In genomic region chr17:66403846-66404597, GRCh38 we compare ENCODE assay signal across 13 cellular contexts.
A peak's percentile ranks its signal among the peaks of the same experiment; 100 is the strongest.
DNase-seq lines count a peak whose midpoint lies in the region; ATAC-seq, FAIRE-seq and TF ChIP-seq lines count a peak whose summit lies in the region.
"Had no signal": no experiment of that assay in that cellular context is flagged by ENCODE, and none has a peak within 500 bp of the region (broad histone marks: within the 10 kb centered on the region; RNA-seq: fewer than 3 reads in every experiment).

No MANE protein-coding gene starts in this region.

- peaks cover 0 to 2% (median 0%) of the 10 kb centered on the region in 7 donors for H3K9me3 Mint-ChIP-seq in CD4-positive, CD25-positive, alpha-beta regulatory T cell
- H3K9me3 Mint-ChIP-seq in activated CD8-positive, alpha-beta T cell treated with anti-CD3 and anti-CD28 coated beads for 36 hours: peaks cover 5% of the 10 kb centered on the region

- H3K36me3 Mint-ChIP-seq in CD4-positive, CD25-positive, alpha-beta regulatory T cell: peaks cover 4% of the 10 kb centered on the region
- H3K36me3 Mint-ChIP-seq in activated CD8-positive, alpha-beta T cell treated with anti-CD3 and anti-CD28 coated beads for 36 hours (ENCODE audit: low read depth): peaks cover 27% of the 10 kb centered on the region

- CTCF ChIA-PET in activated CD8-positive, alpha-beta T cell treated with anti-CD3 and anti-CD28 coated beads for 36 hours (lab: Charles Lee): interaction anchor here (0.8 to 3.3 kb wide), 8 partner anchors 9 to 149 kb away, joined by 3 to 10 read pairs (median 3); no protein-coding TSS in a partner anchor

- no peak for FAIRE-seq in urothelium cell line (lab: Jason Lieb, UNC)

- no peak overlapping the region for H3K27ac ChIP-seq in CD4-positive, CD25-positive, alpha-beta regulatory T cell (ENCODE audit: insufficient read depth, low read length, poor library complexity, severe bottlenecking)
- H3K27ac ChIP-seq in iPS-20b (ENCODE audit: low read length): no peak overlapping the region
- H3K27ac ChIP-seq: left lung, skin epidermis, WERI-Rb-1 had no signal

- no peak for TF ChIP-seq CTCF in activated CD8-positive, alpha-beta T cell treated with anti-CD3 and anti-CD28 coated beads for 36 hours (IDR thresholded peaks at IDR 0.05)

- POLR2A ChIA-PET in activated CD8-positive, alpha-beta T cell treated with anti-CD3 and anti-CD28 coated beads for 36 hours (lab: Charles Lee): interaction anchor here (0.6 kb wide), 1 partner anchor 62 kb away, joined by 3 read pairs; no protein-coding TSS in a partner anchor

- H3K36me3 ChIP-seq in CD4-positive, CD25-positive, alpha-beta regulatory T cell (ENCODE audit: control insufficient read depth, insufficient read depth, low read length): no peaks in the 10 kb centered on the region
- H3K36me3 ChIP-seq in H7 (replicated peaks; ENCODE audit: control insufficient read depth, insufficient read depth, low read length): no peaks in the 10 kb centered on the region
- H3K36me3 ChIP-seq in iPS-20b (ENCODE audit: insufficient read depth, low read depth, low read length): no peaks in the 10 kb centered on the region
- H3K36me3 ChIP-seq: left lung, WERI-Rb-1 had no signal

- DNase-seq in CD4-positive, CD25-positive, alpha-beta regulatory T cell: peak in 1 of 3 donors; percentile 32
- DNase-seq in H7: peak; percentile 28
- DNase-seq in activated CD8-positive, alpha-beta T cell treated with anti-CD3 and anti-CD28 coated beads for 36 hours: no peak
- DNase-seq in NCI-H1105 treated with DMSO at 0.1 percent for 48 hours (lab: John Stamatoyannopoulos, UW): no peak
- DNase-seq in NCI-H1694 (lab: John Stamatoyannopoulos, UW): no peak
- no peak for DNase-seq in urothelium cell line (ENCODE audit: low spot score)
- DNase-seq: left lung, MM.1S, nucleus accumbens, WERI-Rb-1 had no signal

- no peaks in the 10 kb centered on the region for H3K27me3 Mint-ChIP-seq in CD4-positive, CD25-positive, alpha-beta regulatory T cell
- H3K27me3 Mint-ChIP-seq in activated CD8-positive, alpha-beta T cell treated with anti-CD3 and anti-CD28 coated beads for 36 hours: no peaks in the 10 kb centered on the region

- peaks cover 35% of the 10 kb centered on the region for H3K4me1 ChIP-seq in CD4-positive, CD25-positive, alpha-beta regulatory T cell (ENCODE audit: control insufficient read depth, insufficient read depth, low read length, poor library complexity, severe bottlenecking)
- peaks cover 15% of the 10 kb centered on the region for H3K4me1 ChIP-seq in iPS-20b (ENCODE audit: insufficient read depth, low read length)

- peak overlapping the region; percentile 7 for H3K4me3 ChIP-seq in CD4-positive, CD25-positive, alpha-beta regulatory T cell (ENCODE audit: low read depth, low read length)
- H3K4me3 ChIP-seq in H7 (ENCODE audit: insufficient read depth, low read depth, low read length) (no peak overlapping the region), iPS-20b (ENCODE audit: low read length) (no peak overlapping the region)
- H3K4me3 ChIP-seq: left lung, skin epidermis had no signal

- H3K9ac ChIP-seq in iPS-20b (ENCODE audit: low read depth, low read length): 0 out of 2 replicates have a peak overlapping the region, but pooled peaks have one; percentile 8

- intact Hi-C loops in activated CD8-positive, alpha-beta T cell treated with anti-CD3 and anti-CD28 coated beads for 36 hours (cut with micrococcal nuclease): loop anchor here (10.0 kb wide), 1 partner anchor 111 kb away; no protein-coding TSS in a partner anchor

- H3K27ac Mint-ChIP-seq in CD4-positive, CD25-positive, alpha-beta regulatory T cell: peak overlapping the region in 2 of 3 donors; percentile 11 to 88
- peak overlapping the region; percentile 83 for H3K27ac Mint-ChIP-seq in activated CD8-positive, alpha-beta T cell treated with anti-CD3 and anti-CD28 coated beads for 36 hours

- peak overlapping the region; percentile 8 to 63 (median 34) for H3K4me3 Mint-ChIP-seq in CD4-positive, CD25-positive, alpha-beta regulatory T cell
- H3K4me3 Mint-ChIP-seq in activated CD8-positive, alpha-beta T cell treated with anti-CD3 and anti-CD28 coated beads for 36 hours: peak overlapping the region; percentile 34

- H3K9me3 ChIP-seq in CD4-positive, CD25-positive, alpha-beta regulatory T cell (ENCODE audit: control insufficient read depth in 2 of 2, low read length in 2 of 2): no peaks in the 10 kb centered on the region
- no peaks in the 10 kb centered on the region for H3K9me3 ChIP-seq in iPS-20b (ENCODE audit: insufficient read depth, low read depth, low read length)
- H3K9me3 ChIP-seq: left lung had no signal

- no peaks in the 10 kb centered on the region for H3K27me3 ChIP-seq in CD4-positive, CD25-positive, alpha-beta regulatory T cell (ENCODE audit: control insufficient read depth, insufficient read depth, low read length)
- H3K27me3 ChIP-seq in H7 (ENCODE audit: control insufficient read depth, insufficient read depth, low read length): no peaks in the 10 kb centered on the region
- no peaks in the 10 kb centered on the region for H3K27me3 ChIP-seq in iPS-20b (ENCODE audit: insufficient read depth, low read length)
- H3K27me3 ChIP-seq: left lung had no signal

- ATAC-seq in CD4-positive, CD25-positive, alpha-beta regulatory T cell (ENCODE audit: low read depth in 2 of 2): no peak
- ATAC-seq in activated CD8-positive, alpha-beta T cell treated with anti-CD3 and anti-CD28 coated beads for 36 hours: no peak
- ATAC-seq in GM19035 (IDR thresholded peaks at IDR 0.05; ENCODE audit: unreplicated experiment): no peak
- ATAC-seq: left lung had no signal

- peaks cover 26 to 93% (median 75%) of the 10 kb centered on the region in 4 donors for H3K4me1 Mint-ChIP-seq in CD4-positive, CD25-positive, alpha-beta regulatory T cell
- peaks cover 92% of the 10 kb centered on the region for H3K4me1 Mint-ChIP-seq in activated CD8-positive, alpha-beta T cell treated with anti-CD3 and anti-CD28 coated beads for 36 hours (ENCODE audit: low read depth)
